In genomic region chr21:45756029-45756428, GRCh38 we compare ENCODE assay signal across 7 cellular contexts.
"Had no signal": no experiment of that assay in that cellular context is flagged by ENCODE, and none has a peak within 500 bp of the region (broad histone marks: within the 10 kb centered on the region; RNA-seq: fewer than 3 reads in every experiment).

No MANE protein-coding gene starts in this region.

- H3K4me3 ChIP-seq: K562 had no signal

- DNase-seq: IMR-90, KBM-7, KG1 had no signal

- H3K4me1 Mint-ChIP-seq: IgD-negative memory B cell had no signal

- H3K9ac ChIP-seq: KMS-11 had no signal

- H3K27ac ChIP-seq: HL-60, KMS-11 had no signal

- H3K4me2 ChIP-seq: KMS-11 had no signal

- FAIRE-seq: K562 had no signal

- H3K27me3 Mint-ChIP-seq: IgD-negative memory B cell had no signal

- ATAC-seq: K562 had no signal

- H3K27ac Mint-ChIP-seq: IgD-negative memory B cell had no signal

- H3K4me3 Mint-ChIP-seq: IgD-negative memory B cell had no signal
